11 cellular contexts compared by ENCODE assay signal in genomic region chr5:14211818-14212799, GRCh38.
DNase-seq lines count a peak whose midpoint lies in the region; ATAC-seq, FAIRE-seq and TF ChIP-seq lines count a peak whose summit lies in the region.
"Had no signal": no experiment of that assay in that cellular context is flagged by ENCODE, and none has a peak within 500 bp of the region (broad histone marks: within the 10 kb centered on the region; RNA-seq: fewer than 3 reads in every experiment).

No MANE protein-coding gene starts in this region.

- peaks cover 0 to 61% (median 9%) of the 10 kb centered on the region in 4 donors for H3K4me1 ChIP-seq in right lobe of liver

- H3K27ac ChIP-seq in right lobe of liver = peak overlapping the region; percentile 33 to 80 (median 37)

- ATAC-seq in GM21447 (IDR thresholded peaks at IDR 0.05; ENCODE audit: unreplicated experiment) (peak; percentile 35), HG03469 (IDR thresholded peaks at IDR 0.05; ENCODE audit: unreplicated experiment) (peak; percentile 21), right lobe of liver (peak in 1 of 4 donors; percentile 6)

- H3K4me3 ChIP-seq in right lobe of liver (no peak overlapping the region), MG63 (no peak overlapping the region)

- H3K9me3 ChIP-seq in right lobe of liver (no peaks in the 10 kb centered on the region), MG63 (no peaks in the 10 kb centered on the region)
- H3K9me3 ChIP-seq: SK-N-SH had no signal

- WGBS in right lobe of liver (ENCODE audit: insufficient coverage, low coverage, low lambda C conversion rate, missing lambda C conversion rate) = 53% methylated on average over 4 of the region's 5 CpGs

- peak; percentile 68 for FAIRE-seq in GM12892 (lab: Jason Lieb, UNC)
- FAIRE-seq in urothelium cell line (lab: Jason Lieb, UNC) = no peak

- no peaks in the 10 kb centered on the region for H3K36me3 ChIP-seq in right lobe of liver
- H3K36me3 ChIP-seq in MG63 = peaks cover 33% of the 10 kb centered on the region

- TF ChIP-seq CTCF in right lobe of liver (IDR thresholded peaks at IDR 0.05) = no peak

- intact Hi-C loops in right lobe of liver (cut with DNase I) = no loop called here

- DNase-seq in GM12892 (ENCODE audit: insufficient read length) (no peak), right lobe of liver (no peak), NCI-H128 (lab: John Stamatoyannopoulos, UW; ENCODE audit: unreplicated experiment) (no peak), MG63 (no peak), urothelium cell line (ENCODE audit: low spot score) (no peak), activated gamma-delta T cell treated with Interleukin-2 at 50 U/mL for 16 hours (no peak)
- DNase-seq: DMS79, foreskin fibroblast, SK-N-SH had no signal

- TF ChIP-seq POLR2A in GM12892 (IDR thresholded peaks at IDR 0.05; ENCODE audit: low read depth, low read length) = no peak; the same call in 1 of the 2 replicates
- TF ChIP-seq POLR2A in right lobe of liver (IDR thresholded peaks at IDR 0.05) = no peak

- H3K27me3 ChIP-seq in right lobe of liver (no peaks in the 10 kb centered on the region), MG63 (no peaks in the 10 kb centered on the region)
